ENCODE assay signal across 17 cellular contexts in the genomic region with DNA sequence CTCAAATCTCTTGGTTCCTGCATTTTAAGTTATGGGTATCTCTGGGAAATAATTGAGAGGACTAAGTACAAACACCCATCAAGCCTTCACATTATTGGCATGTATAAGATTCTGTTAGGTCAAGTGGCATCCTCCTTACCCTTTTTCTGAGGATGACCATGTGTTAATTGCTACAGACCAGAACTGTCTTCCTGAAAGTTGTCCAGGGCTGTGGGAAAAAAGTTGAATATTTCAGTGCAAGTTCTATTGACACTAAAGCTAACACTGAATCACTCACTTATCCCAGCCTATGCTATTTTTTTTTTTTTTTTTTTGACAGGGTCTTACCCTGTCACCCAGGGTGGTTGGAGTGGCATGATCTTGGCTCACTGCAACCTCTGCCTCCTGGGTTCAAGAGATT.
DNase-seq lines count a peak whose midpoint lies in the region; ATAC-seq and TF ChIP-seq lines count a peak whose summit lies in the region.
"Had no signal": no experiment of that assay in that cellular context is flagged by ENCODE, and none has a peak within 500 bp of the region (broad histone marks: within the 10 kb centered on the region; RNA-seq: fewer than 3 reads in every experiment).

No MANE protein-coding gene starts in this region.

- no peaks in the 10 kb centered on the region for H3K27me3 Mint-ChIP-seq in activated CD4-positive, alpha-beta memory T cell treated with anti-CD3 and anti-CD28 coated beads for 36 hours
- peaks cover 16% of the 10 kb centered on the region for H3K27me3 Mint-ChIP-seq in activated CD4-positive, alpha-beta memory T cell treated with anti-CD3 and anti-CD28 coated beads, Interleukin-2, amount 10 ng/mL, durations not matched to agents 7 days and 5 days
- no peaks in the 10 kb centered on the region for H3K27me3 Mint-ChIP-seq in activated T-helper 17 cell treated with anti-CD3 and anti-CD28 coated beads, Interleukin-2, amount 50 U/mL, for 72 hours

- TF ChIP-seq POLR2A in stomach (IDR thresholded peaks at IDR 0.05): no peak

- peaks cover 7% of the 10 kb centered on the region for H3K36me3 Mint-ChIP-seq in activated CD4-positive, alpha-beta memory T cell treated with anti-CD3 and anti-CD28 coated beads for 36 hours
- H3K36me3 Mint-ChIP-seq in activated CD4-positive, alpha-beta memory T cell treated with anti-CD3 and anti-CD28 coated beads, Interleukin-2, amount 10 ng/mL, durations not matched to agents 7 days and 5 days (ENCODE audit: low read depth): peaks cover 10% of the 10 kb centered on the region
- no peaks in the 10 kb centered on the region for H3K36me3 Mint-ChIP-seq in activated T-helper 17 cell treated with anti-CD3 and anti-CD28 coated beads, Interleukin-2, amount 50 U/mL, for 72 hours (ENCODE audit: low read depth)

- no peaks in the 10 kb centered on the region for H3K9me3 ChIP-seq in stomach
- H3K9me3 ChIP-seq: heart left ventricle had no signal

- H3K4me1 Mint-ChIP-seq in activated CD4-positive, alpha-beta memory T cell treated with anti-CD3 and anti-CD28 coated beads for 36 hours (ENCODE audit: low read depth): peaks cover 89% of the 10 kb centered on the region
- peaks cover 71% of the 10 kb centered on the region for H3K4me1 Mint-ChIP-seq in activated CD4-positive, alpha-beta memory T cell treated with anti-CD3 and anti-CD28 coated beads, Interleukin-2, amount 10 ng/mL, durations not matched to agents 7 days and 5 days
- peaks cover 73% of the 10 kb centered on the region for H3K4me1 Mint-ChIP-seq in activated T-helper 17 cell treated with anti-CD3 and anti-CD28 coated beads, Interleukin-2, amount 50 U/mL, for 72 hours

- intact Hi-C loops in activated CD4-positive, alpha-beta memory T cell treated with anti-CD3 and anti-CD28 coated beads for 36 hours (cut with micrococcal nuclease): no loop called here
- intact Hi-C loops in stomach (cut with DNase I; ENCODE audit: low total_unique reads): no loop called here

- CTCF ChIA-PET in activated CD4-positive, alpha-beta memory T cell treated with anti-CD3 and anti-CD28 coated beads for 36 hours (lab: Charles Lee): interaction anchor here (0.5 to 1.4 kb wide), 3 partner anchors 61 to 316 kb away, joined by 3 to 5 read pairs (median 3); no protein-coding TSS in a partner anchor
- CTCF ChIA-PET in activated CD4-positive, alpha-beta memory T cell treated with anti-CD3 and anti-CD28 coated beads, Interleukin-2, amount 10 ng/mL, durations not matched to agents 7 days and 5 days (lab: Charles Lee): no interaction called here

- TF ChIP-seq CTCF in fibroblast of the aortic adventitia (IDR thresholded peaks at IDR 0.05; ENCODE audit: insufficient read depth, low read length): no peak
- TF ChIP-seq CTCF in stomach (IDR thresholded peaks at IDR 0.05): no peak

- no peak for DNase-seq in activated CD4-positive, alpha-beta memory T cell treated with anti-CD3 and anti-CD28 coated beads for 36 hours
- DNase-seq in activated CD4-positive, alpha-beta memory T cell treated with anti-CD3 and anti-CD28 coated beads, Interleukin-2, amount 10 ng/mL, durations not matched to agents 7 days and 5 days: no peak
- DNase-seq in fibroblast of the aortic adventitia (ENCODE audit: low read depth): peak; percentile 48
- DNase-seq in stomach: no peak
- DNase-seq in cerebellum (ENCODE audit: low spot score): no peak
- DNase-seq in T1000 (lab: John Stamatoyannopoulos, UW): no peak
- DNase-seq in stimulated activated CD4-positive, alpha-beta T cell treated with anti-CD3 and anti-CD28 coated beads, Interleukin-4, amount 100 ng/mL, for 24 hours: no peak
- DNase-seq: activated CD4-positive, CD25-positive, alpha-beta regulatory T cell treated with anti-CD3 and anti-CD28 coated beads, Interleukin-2, amount 50 U/mL, for 72 hours; activated T-cell treated with anti-CD3 and anti-CD28 coated beads, Interleukin-2, amount 50 U/mL, for 72 hours; COR-L47; effector memory CD8-positive, alpha-beta T cell; GF-D8; GOT3; heart left ventricle; NCI-H1436 treated with DMSO at 0.1 percent for 48 hours; stimulated activated naive CD4-positive, alpha-beta T cell had no signal

- H3K27me3 ChIP-seq in stomach: no peaks in the 10 kb centered on the region
- H3K27me3 ChIP-seq: heart left ventricle had no signal

- peaks cover 49 to 94% (median 58%) of the 10 kb centered on the region in 4 donors for H3K4me1 ChIP-seq in stomach

- H3K27ac ChIP-seq in stomach: peak overlapping the region in 4 of 5 donors; percentile 18 to 93 (median 87)

- TF ChIP-seq EP300 in stomach (IDR thresholded peaks at IDR 0.05): no peak

- ATAC-seq in activated T-helper 17 cell treated with anti-CD3 and anti-CD28 coated beads, Interleukin-2, amount 50 U/mL, for 72 hours (replicated peaks): no peak
- ATAC-seq: activated T-cell treated with anti-CD3 and anti-CD28 coated beads, Interleukin-2, amount 50 U/mL, for 72 hours; effector memory CD8-positive, alpha-beta T cell; heart left ventricle had no signal

- no peak overlapping the region for H3K4me3 ChIP-seq in fibroblast of the aortic adventitia (ENCODE audit: low read depth, low read length)
- no peak overlapping the region for H3K4me3 ChIP-seq in stomach
- H3K4me3 ChIP-seq: heart left ventricle had no signal

- H3K4me3 Mint-ChIP-seq in activated CD4-positive, alpha-beta memory T cell treated with anti-CD3 and anti-CD28 coated beads for 36 hours: no peak overlapping the region
- H3K4me3 Mint-ChIP-seq in activated CD4-positive, alpha-beta memory T cell treated with anti-CD3 and anti-CD28 coated beads, Interleukin-2, amount 10 ng/mL, durations not matched to agents 7 days and 5 days: no peak overlapping the region
- H3K4me3 Mint-ChIP-seq in activated T-helper 17 cell treated with anti-CD3 and anti-CD28 coated beads, Interleukin-2, amount 50 U/mL, for 72 hours: peak overlapping the region; percentile 71
- H3K4me3 Mint-ChIP-seq: effector memory CD8-positive, alpha-beta T cell had no signal

- POLR2A ChIA-PET in activated CD4-positive, alpha-beta memory T cell treated with anti-CD3 and anti-CD28 coated beads for 36 hours (lab: Charles Lee): interaction anchor here (0.6 to 1.8 kb wide), 4 partner anchors 13 to 228 kb away, joined by 3 to 9 read pairs (median 4); no protein-coding TSS in a partner anchor
- POLR2A ChIA-PET in activated CD4-positive, alpha-beta memory T cell treated with anti-CD3 and anti-CD28 coated beads, Interleukin-2, amount 10 ng/mL, durations not matched to agents 7 days and 5 days (lab: Charles Lee): no interaction called here

- peaks cover 3% of the 10 kb centered on the region for H3K9me3 Mint-ChIP-seq in activated CD4-positive, alpha-beta memory T cell treated with anti-CD3 and anti-CD28 coated beads for 36 hours
- peaks cover 8% of the 10 kb centered on the region for H3K9me3 Mint-ChIP-seq in activated CD4-positive, alpha-beta memory T cell treated with anti-CD3 and anti-CD28 coated beads, Interleukin-2, amount 10 ng/mL, durations not matched to agents 7 days and 5 days
- H3K9me3 Mint-ChIP-seq in activated T-helper 17 cell treated with anti-CD3 and anti-CD28 coated beads, Interleukin-2, amount 50 U/mL, for 72 hours: no peaks in the 10 kb centered on the region
- H3K9me3 Mint-ChIP-seq: effector memory CD8-positive, alpha-beta T cell had no signal

- H3K36me3 ChIP-seq in stomach: no peaks in the 10 kb centered on the region
- H3K36me3 ChIP-seq: heart left ventricle had no signal

- peak overlapping the region; percentile 83 for H3K27ac Mint-ChIP-seq in activated CD4-positive, alpha-beta memory T cell treated with anti-CD3 and anti-CD28 coated beads for 36 hours
- H3K27ac Mint-ChIP-seq in activated CD4-positive, alpha-beta memory T cell treated with anti-CD3 and anti-CD28 coated beads, Interleukin-2, amount 10 ng/mL, durations not matched to agents 7 days and 5 days: no peak overlapping the region
- H3K27ac Mint-ChIP-seq in activated T-helper 17 cell treated with anti-CD3 and anti-CD28 coated beads, Interleukin-2, amount 50 U/mL, for 72 hours: peak overlapping the region; percentile 94
- H3K27ac Mint-ChIP-seq: effector memory CD8-positive, alpha-beta T cell had no signal
